Comparison of ENCODE assay signal across 14 cellular contexts in the genomic region with DNA sequence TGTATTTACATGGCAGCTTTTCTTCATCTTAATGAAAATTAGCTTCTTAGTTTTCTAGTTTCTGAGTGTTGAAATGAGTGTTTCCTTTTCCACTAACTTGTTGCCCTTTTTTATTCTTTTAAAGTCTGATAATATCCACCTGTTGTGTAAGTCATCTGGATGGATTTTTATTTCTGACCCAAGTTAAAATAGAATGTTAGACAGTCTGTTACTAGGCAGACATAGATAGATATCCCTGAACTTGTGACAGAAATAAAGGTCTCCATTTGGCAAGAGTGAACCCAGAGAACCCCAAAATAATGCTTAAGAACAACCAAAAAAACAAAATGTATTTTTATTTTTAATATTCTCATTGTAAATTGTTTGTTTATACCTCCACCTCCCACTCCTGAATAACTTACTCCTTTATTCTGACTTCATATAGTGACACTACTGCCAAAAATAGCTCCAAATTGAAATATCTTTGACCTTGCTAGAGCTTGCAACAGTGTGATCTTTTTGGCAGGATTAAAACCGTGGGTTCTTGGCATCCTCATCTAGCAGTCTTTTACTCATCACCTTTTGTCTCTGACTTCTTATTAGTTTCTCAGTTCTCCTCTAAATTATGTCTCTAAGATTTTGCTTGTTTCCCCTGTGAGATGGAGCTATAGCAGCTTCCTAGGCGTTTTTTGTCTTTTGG. TPM values are rescaled to one million over a fixed set of nuclear protein-coding genes. Genes with fewer than 3 reads are reported as not detected.
A peak's percentile ranks its signal among the peaks of the same experiment; 100 is the strongest.
DNase-seq lines count a peak whose midpoint lies in the region; ATAC-seq and TF ChIP-seq lines count a peak whose summit lies in the region.
"Had no signal": no experiment of that assay in that cellular context is flagged by ENCODE, and none has a peak within 500 bp of the region (broad histone marks: within the 10 kb centered on the region; RNA-seq: fewer than 3 reads in every experiment).

No MANE protein-coding gene starts in this region.

- CTCF ChIA-PET in CD8-positive, alpha-beta memory T cell (lab: Charles Lee) = interaction anchor here (0.8 to 4.9 kb wide), 4 partner anchors 16 to 129 kb away, joined by 3 to 18 read pairs (median 3); a partner anchor contains a TSS
- CTCF ChIA-PET in Panc1 (lab: Charles Lee) = no interaction called here

- no peak overlapping the region for H3K4me2 ChIP-seq in neural progenitor cell

- H3K27me3 Mint-ChIP-seq in CD8-positive, alpha-beta memory T cell = no peaks in the 10 kb centered on the region
- H3K27me3 Mint-ChIP-seq in nephron progenitor cell (ENCODE audit: low read depth, poor library complexity) = no peaks in the 10 kb centered on the region
- no peaks in the 10 kb centered on the region for H3K27me3 Mint-ChIP-seq in neural progenitor cell (ENCODE audit: insufficient read depth, low read depth)

- in situ Hi-C loops in Panc1 (cut with HindIII; ENCODE audit: low pct_unique_long_range_greater_than_20kb, low sequenced_read_pairs) = no loop called here

- peaks cover 18% of the 10 kb centered on the region for H3F3A ChIP-seq in neural progenitor cell (ENCODE audit: low read depth)

- peak overlapping the region in 7 of 8 donors; percentile 43 to 80 (median 56) for H3K27ac Mint-ChIP-seq in CD8-positive, alpha-beta memory T cell
- H3K27ac Mint-ChIP-seq in nephron progenitor cell = peak overlapping the region; percentile 49
- H3K27ac Mint-ChIP-seq in neural progenitor cell = no peak overlapping the region

- H3K4me3 ChIP-seq in CD8-positive, alpha-beta memory T cell (ENCODE audit: low read length) = no peak overlapping the region
- H3K4me3 ChIP-seq in Panc1 (ENCODE audit: low read depth in 2 of 2, low read length in 2 of 2) (no peak overlapping the region), neural progenitor cell (no peak overlapping the region)
- H3K4me3 ChIP-seq: ascending aorta, left lung had no signal

- peaks cover 0 to 38% (median 2%) of the 10 kb centered on the region in 3 donors for H3K36me3 Mint-ChIP-seq in CD8-positive, alpha-beta memory T cell
- H3K36me3 Mint-ChIP-seq in nephron progenitor cell (ENCODE audit: low read depth) (peaks cover 25% of the 10 kb centered on the region), neural progenitor cell (peaks cover 1% of the 10 kb centered on the region)

- H3K4me1 ChIP-seq in CD8-positive, alpha-beta memory T cell (ENCODE audit: insufficient read depth, low read length) = no peaks in the 10 kb centered on the region
- H3K4me1 ChIP-seq in Panc1 (ENCODE audit: control insufficient read depth, insufficient read depth, low read length) (no peaks in the 10 kb centered on the region), neural progenitor cell (no peaks in the 10 kb centered on the region)

- intact Hi-C loops in Panc1 (cut with micrococcal nuclease; ENCODE audit: unreplicated experiment) = no loop called here

- TSS peak; percentile 22 for BruUV-seq in Panc1 (replicated peaks; lab: Mats Ljungman, UMichigan)

- H3K79me2 ChIP-seq in neural progenitor cell (ENCODE audit: low read depth) = peaks cover 67% of the 10 kb centered on the region

- H4K20me1 ChIP-seq in neural progenitor cell (ENCODE audit: low read depth) = peaks cover 40% of the 10 kb centered on the region

- H3K4me3 Mint-ChIP-seq in CD8-positive, alpha-beta memory T cell = no peak overlapping the region
- H3K4me3 Mint-ChIP-seq in nephron progenitor cell (no peak overlapping the region), neural progenitor cell (no peak overlapping the region)

- no peaks in the 10 kb centered on the region for H3K9me3 Mint-ChIP-seq in CD8-positive, alpha-beta memory T cell
- no peaks in the 10 kb centered on the region for H3K9me3 Mint-ChIP-seq in nephron progenitor cell
- no peaks in the 10 kb centered on the region for H3K9me3 Mint-ChIP-seq in neural progenitor cell

- no peaks in the 10 kb centered on the region for H3K27me3 ChIP-seq in CD8-positive, alpha-beta memory T cell (ENCODE audit: insufficient read depth, low read length, poor library complexity, severe bottlenecking)
- H3K27me3 ChIP-seq in Panc1 (ENCODE audit: control insufficient read depth, insufficient read depth, low read length) (no peaks in the 10 kb centered on the region), neural progenitor cell (no peaks in the 10 kb centered on the region)
- H3K27me3 ChIP-seq: ascending aorta, left lung had no signal

- H2AFZ ChIP-seq in neural progenitor cell (replicated peaks) = no peak overlapping the region

- no peaks in the 10 kb centered on the region for H3K9me3 ChIP-seq in CD8-positive, alpha-beta memory T cell (ENCODE audit: low read length)
- no peaks in the 10 kb centered on the region for H3K9me3 ChIP-seq in Panc1 (ENCODE audit: control insufficient read depth, insufficient read depth, low read depth, low read length)
- no peaks in the 10 kb centered on the region for H3K9me3 ChIP-seq in neural progenitor cell (ENCODE audit: low read depth)
- H3K9me3 ChIP-seq: ascending aorta, left lung had no signal

- peaks cover 19% of the 10 kb centered on the region for H3K36me3 ChIP-seq in CD8-positive, alpha-beta memory T cell (ENCODE audit: insufficient read depth, low read length)
- H3K36me3 ChIP-seq in Panc1 (ENCODE audit: control insufficient read depth, insufficient read depth, low read length) (peaks cover 5% of the 10 kb centered on the region), neural progenitor cell (no peaks in the 10 kb centered on the region)

- H3K27ac ChIP-seq in CD8-positive, alpha-beta memory T cell (ENCODE audit: low read depth, low read length) = no peak overlapping the region
- H3K27ac ChIP-seq in Panc1 (ENCODE audit: low read length) (no peak overlapping the region), neural progenitor cell (no peak overlapping the region)

- peaks cover 13 to 31% (median 22%) of the 10 kb centered on the region in 3 donors for H3K4me1 Mint-ChIP-seq in CD8-positive, alpha-beta memory T cell
- no peaks in the 10 kb centered on the region for H3K4me1 Mint-ChIP-seq in nephron progenitor cell
- H3K4me1 Mint-ChIP-seq in neural progenitor cell = peaks cover 3% of the 10 kb centered on the region

- no peak for ATAC-seq in Panc1
- ATAC-seq in HG02938 (IDR thresholded peaks at IDR 0.05; ENCODE audit: unreplicated experiment) = no peak
- no peak for ATAC-seq in GM21381 (IDR thresholded peaks at IDR 0.05; ENCODE audit: unreplicated experiment)
- ATAC-seq in HG03135 (IDR thresholded peaks at IDR 0.05; ENCODE audit: unreplicated experiment) = no peak
- ATAC-seq: esophagus mucosa, left lung had no signal

- POLR2A ChIA-PET in CD8-positive, alpha-beta memory T cell (lab: Charles Lee) = interaction anchor here (0.6 kb wide), 1 partner anchor 88 kb away, joined by 4 read pairs; no protein-coding TSS in a partner anchor
- POLR2A ChIA-PET in Panc1 (lab: Charles Lee) = no interaction called here

- H3K9ac ChIP-seq in neural progenitor cell = no peak overlapping the region

- TF ChIP-seq CTCF in Panc1 (IDR thresholded peaks at IDR 0.05) = no peak
- no peak for TF ChIP-seq CTCF in nephron progenitor cell (IDR thresholded peaks at IDR 0.05)
- TF ChIP-seq CTCF in neural progenitor cell (IDR thresholded peaks at IDR 0.05) = no peak

- no peak for DNase-seq in CD8-positive, alpha-beta memory T cell
- DNase-seq in Panc1 (ENCODE audit: low read depth, low spot score) = no peak
- peak; percentile 39 for DNase-seq in fibroblast of gingiva (ENCODE audit: low read depth)
- no peak for DNase-seq in nephron progenitor cell
- no peak for DNase-seq in neural progenitor cell (ENCODE audit: low spot score)
- DNase-seq: activated CD4-positive, CD25-positive, alpha-beta regulatory T cell; DMS 273 treated with DMSO at 0.1 percent for 48 hours; left lung; small intestine had no signal

RNA-seq across cellular contexts. Expression of a gene that starts 26.9 kb away (rescaled TPM):
- total RNA-seq in CD8-positive, alpha-beta memory T cell = 1 to 10 TPM; 2.5 to 2.6 TPM
- polyA plus RNA-seq in CD8-positive, alpha-beta memory T cell = not detected
- total RNA-seq in Panc1 (2021; ENCODE audit: unreplicated experiment) (18.9 TPM), neural progenitor cell (ENCODE audit: low replicate concordance) (6.1 and 15.1 TPM in 2 replicates)
- 19.9 TPM for polyA plus RNA-seq in Panc1 (2012; ENCODE audit: insufficient read length)

RNA-seq across cellular contexts. Expression of a gene that starts 44.2 kb away (rescaled TPM):
- 10 to 100 TPM; 13.6 to 16.3 TPM for total RNA-seq in CD8-positive, alpha-beta memory T cell
- polyA plus RNA-seq in CD8-positive, alpha-beta memory T cell = 8.1 TPM
- total RNA-seq in Panc1 (2021; ENCODE audit: unreplicated experiment) = 79.0 TPM
- polyA plus RNA-seq in Panc1 (2012; ENCODE audit: insufficient read length) = 196 TPM
- total RNA-seq in neural progenitor cell (ENCODE audit: low replicate concordance) = 3.1 and 14.7 TPM in 2 replicates

RNA-seq across cellular contexts. Expression of a gene that starts 55.0 kb away (rescaled TPM):
- total RNA-seq in CD8-positive, alpha-beta memory T cell = 100 to 1,000 TPM; 167 to 168 TPM
- 100 TPM for polyA plus RNA-seq in CD8-positive, alpha-beta memory T cell
- total RNA-seq in Panc1 (2021; ENCODE audit: unreplicated experiment) = 114 TPM
- polyA plus RNA-seq in Panc1 (2012; ENCODE audit: insufficient read length) = 54.8 TPM
- 123 and 138 TPM in 2 replicates for total RNA-seq in neural progenitor cell (ENCODE audit: low replicate concordance)
